Comparison of ENCODE assay signal across 15 cellular contexts in genomic region chr14:99235578-99235977, GRCh38. TPM values are rescaled to one million over a fixed set of nuclear protein-coding genes. Genes with fewer than 3 reads are reported as not detected.
DNase-seq lines count a peak whose midpoint lies in the region; ATAC-seq and FAIRE-seq lines count a peak whose summit lies in the region.
"Had no signal": no experiment of that assay in that cellular context is flagged by ENCODE, and none has a peak within 500 bp of the region (broad histone marks: within the 10 kb centered on the region; RNA-seq: fewer than 3 reads in every experiment).

No MANE protein-coding gene starts in this region.

- peaks cover 90% of the 10 kb centered on the region for H3K4me1 Mint-ChIP-seq in activated naive CD4-positive, alpha-beta T cell treated with anti-CD3 and anti-CD28 coated beads, Interleukin-2, amount 50 U/mL, for 24 hours
- peaks cover 87% of the 10 kb centered on the region for H3K4me1 Mint-ChIP-seq in activated T-helper 2 cell treated with anti-CD3 and anti-CD28 coated beads, Interferon-gamma antibody, Interleukin-2, Interleukin-4, amounts not matched to agents 10 μg/mL and 5 μg/mL and 100 μg/mL, durations not matched to agents 14 hours and 24 hours and 36 hours (ENCODE audit: low read depth)
- H3K4me1 Mint-ChIP-seq: memory B cell had no signal

- no peak for FAIRE-seq in GM19239 (lab: Jason Lieb, UNC)

- peak overlapping the region; percentile 44 for H3K27ac ChIP-seq in thymus (ENCODE audit: low read depth)
- H3K27ac ChIP-seq: KMS-11, parathyroid adenoma had no signal

- H3K9me3 ChIP-seq in iPS-18c (ENCODE audit: control insufficient read depth, insufficient read depth, low read length) (no peaks in the 10 kb centered on the region), thymus (ENCODE audit: control insufficient read depth) (no peaks in the 10 kb centered on the region)

- H3K4me3 ChIP-seq in iPS-18c (ENCODE audit: insufficient read depth, low read depth, low read length) (peak overlapping the region; percentile 25; the same call in 1 of the 2 replicates), thymus (ENCODE audit: low read length) (no peak overlapping the region)

- no peak for DNase-seq in activated naive CD4-positive, alpha-beta T cell treated with Interleukin-2 at 50 U/mL for 16 hours
- no peak for DNase-seq in activated T-helper 2 cell treated with anti-CD3 and anti-CD28 coated beads, Interferon-gamma antibody, Interleukin-2, Interleukin-4, amounts not matched to agents 10 μg/mL and 5 μg/mL and 100 μg/mL, durations not matched to agents 14 hours and 24 hours and 36 hours (ENCODE audit: low spot score)
- DNase-seq in GM19239 (ENCODE audit: insufficient read length, low spot score) (no peak), NCI-H1436 treated with DMSO at 0.1 percent for 48 hours (lab: John Stamatoyannopoulos, UW) (no peak)
- DNase-seq: DMS53, NCI-H1417, NCI-H345, spleen had no signal

- 59% methylated on average over 6 of the region's 6 CpGs for WGBS in thymus

- intact Hi-C loops in activated T-helper 2 cell treated with anti-CD3 and anti-CD28 coated beads, Interferon-gamma antibody, Interleukin-2, Interleukin-4, amounts not matched to agents 10 μg/mL and 5 μg/mL and 100 μg/mL, durations not matched to agents 14 hours and 24 hours and 36 hours (cut with micrococcal nuclease), result loop anchor here (2.0 to 10.0 kb wide), 2 partner anchors 17 to 829 kb away; partner anchors contain the start of gene EVL

- no peaks in the 10 kb centered on the region for H3K9me3 Mint-ChIP-seq in activated naive CD4-positive, alpha-beta T cell treated with anti-CD3 and anti-CD28 coated beads, Interleukin-2, amount 50 U/mL, for 24 hours
- H3K9me3 Mint-ChIP-seq in activated T-helper 2 cell treated with anti-CD3 and anti-CD28 coated beads, Interferon-gamma antibody, Interleukin-2, Interleukin-4, amounts not matched to agents 10 μg/mL and 5 μg/mL and 100 μg/mL, durations not matched to agents 14 hours and 24 hours and 36 hours, result no peaks in the 10 kb centered on the region

- H3K4me3 Mint-ChIP-seq in activated naive CD4-positive, alpha-beta T cell treated with anti-CD3 and anti-CD28 coated beads, Interleukin-2, amount 50 U/mL, for 24 hours, result peak overlapping the region; percentile 73
- peak overlapping the region; percentile 77 for H3K4me3 Mint-ChIP-seq in activated T-helper 2 cell treated with anti-CD3 and anti-CD28 coated beads, Interferon-gamma antibody, Interleukin-2, Interleukin-4, amounts not matched to agents 10 μg/mL and 5 μg/mL and 100 μg/mL, durations not matched to agents 14 hours and 24 hours and 36 hours (ENCODE audit: low read depth)
- H3K4me3 Mint-ChIP-seq: memory B cell had no signal

- ATAC-seq in GM18519 (IDR thresholded peaks at IDR 0.05; ENCODE audit: low FRiP score, unreplicated experiment), result no peak

- H3K27ac Mint-ChIP-seq in activated naive CD4-positive, alpha-beta T cell treated with anti-CD3 and anti-CD28 coated beads, Interleukin-2, amount 50 U/mL, for 24 hours, result peak overlapping the region; percentile 100
- H3K27ac Mint-ChIP-seq in activated T-helper 2 cell treated with anti-CD3 and anti-CD28 coated beads, Interferon-gamma antibody, Interleukin-2, Interleukin-4, amounts not matched to agents 10 μg/mL and 5 μg/mL and 100 μg/mL, durations not matched to agents 14 hours and 24 hours and 36 hours, result peak overlapping the region; percentile 96
- H3K27ac Mint-ChIP-seq: memory B cell had no signal

- no peaks in the 10 kb centered on the region for H3K36me3 Mint-ChIP-seq in activated naive CD4-positive, alpha-beta T cell treated with anti-CD3 and anti-CD28 coated beads, Interleukin-2, amount 50 U/mL, for 24 hours
- peaks cover 26% of the 10 kb centered on the region for H3K36me3 Mint-ChIP-seq in activated T-helper 2 cell treated with anti-CD3 and anti-CD28 coated beads, Interferon-gamma antibody, Interleukin-2, Interleukin-4, amounts not matched to agents 10 μg/mL and 5 μg/mL and 100 μg/mL, durations not matched to agents 14 hours and 24 hours and 36 hours (ENCODE audit: low read depth)
- H3K36me3 Mint-ChIP-seq: memory B cell had no signal

- no peaks in the 10 kb centered on the region for H3K27me3 Mint-ChIP-seq in activated naive CD4-positive, alpha-beta T cell treated with anti-CD3 and anti-CD28 coated beads, Interleukin-2, amount 50 U/mL, for 24 hours
- H3K27me3 Mint-ChIP-seq in activated T-helper 2 cell treated with anti-CD3 and anti-CD28 coated beads, Interferon-gamma antibody, Interleukin-2, Interleukin-4, amounts not matched to agents 10 μg/mL and 5 μg/mL and 100 μg/mL, durations not matched to agents 14 hours and 24 hours and 36 hours (ENCODE audit: low read depth), result no peaks in the 10 kb centered on the region
- H3K27me3 Mint-ChIP-seq: memory B cell had no signal

- H3K4me1 ChIP-seq in thymus (ENCODE audit: control insufficient read depth, insufficient read depth, low read length), result peaks cover 6% of the 10 kb centered on the region
- H3K4me1 ChIP-seq: parathyroid adenoma had no signal

- no peaks in the 10 kb centered on the region for H3K27me3 ChIP-seq in thymus (ENCODE audit: control insufficient read depth, insufficient read depth)

- peaks cover 66% of the 10 kb centered on the region for H3K36me3 ChIP-seq in thymus (ENCODE audit: control insufficient read depth, insufficient read depth)
- H3K36me3 ChIP-seq: spleen had no signal

RNA-seq across cellular contexts. Expression of gene BCL11B, which starts 36.4 kb away (rescaled TPM):
- total RNA-seq in activated T-helper 2 cell treated with anti-CD3 and anti-CD28 coated beads, Interferon-gamma antibody, Interleukin-2, Interleukin-4, amounts not matched to agents 10 μg/mL and 5 μg/mL and 100 μg/mL, durations not matched to agents 14 hours and 24 hours and 36 hours, result 34.1 and 34.9 TPM in 2 replicates
- polyA plus RNA-seq in thymus, result 15.1 TPM
